ENCODE assay signal across 1 cellular context in genomic region chr10:123351715-123352114, GRCh38.
TF ChIP-seq lines count a peak whose summit lies in the region.

No MANE protein-coding gene starts in this region.

TF ChIP-seq in H1, 55 proteins besides CTCF, POLR2A, EP300 and RAD21:
- TF ChIP-seq FOSL1 (IDR thresholded peaks at IDR 0.05; ENCODE audit: insufficient read depth, low read depth, low read length), result no peak
- TF ChIP-seq NRF1 (IDR thresholded peaks at IDR 0.05; ENCODE audit: low read depth, low read length), result no peak
- TF ChIP-seq, protein P1, sequence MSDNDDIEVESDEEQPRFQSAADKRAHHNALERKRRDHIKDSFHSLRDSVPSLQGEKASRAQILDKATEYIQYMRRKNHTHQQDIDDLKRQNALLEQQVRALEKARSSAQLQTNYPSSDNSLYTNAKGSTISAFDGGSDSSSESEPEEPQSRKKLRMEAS (IDR thresholded peaks at IDR 0.05), result no peak
- TF ChIP-seq GTF2F1 (IDR thresholded peaks at IDR 0.05; ENCODE audit: borderline replicate concordance, low read depth, low read length), result no peak
- TF ChIP-seq BACH1 (IDR thresholded peaks at IDR 0.05; ENCODE audit: low read length), result no peak
- no peak for TF ChIP-seq SRF (IDR thresholded peaks at IDR 0.05; ENCODE audit: low read depth, low read length)
- no peak for TF ChIP-seq SUZ12 (IDR thresholded peaks at IDR 0.05; ENCODE audit: low read length)
- no peak for TF ChIP-seq CTBP2 (IDR thresholded peaks at IDR 0.05; ENCODE audit: borderline replicate concordance, insufficient read depth, insufficient read length, low read length)
- TF ChIP-seq TBP (IDR thresholded peaks at IDR 0.05; ENCODE audit: low read depth, low read length), result no peak
- no peak for TF ChIP-seq ASH2L (IDR thresholded peaks at IDR 0.05; ENCODE audit: low read length)
- TF ChIP-seq EZH2 (IDR thresholded peaks at IDR 0.05; ENCODE audit: low read depth, low read length, severe bottlenecking), result no peak
- no peak for TF ChIP-seq SP2 (IDR thresholded peaks at IDR 0.05; ENCODE audit: low read length)
- no peak for TF ChIP-seq YY1 (IDR thresholded peaks at IDR 0.05; ENCODE audit: low read depth, low read length)
- no peak for TF ChIP-seq SAP30 (IDR thresholded peaks at IDR 0.05; ENCODE audit: insufficient read depth, insufficient replicate concordance, low read length)
- no peak for TF ChIP-seq TCF12 (IDR thresholded peaks at IDR 0.05; ENCODE audit: low read depth, low read length)
- no peak for TF ChIP-seq CHD2 (IDR thresholded peaks at IDR 0.05; ENCODE audit: low read length)
- no peak for TF ChIP-seq USF2 (IDR thresholded peaks at IDR 0.05; ENCODE audit: low read length)
